8 cellular contexts compared by ENCODE assay signal in the genomic region with DNA sequence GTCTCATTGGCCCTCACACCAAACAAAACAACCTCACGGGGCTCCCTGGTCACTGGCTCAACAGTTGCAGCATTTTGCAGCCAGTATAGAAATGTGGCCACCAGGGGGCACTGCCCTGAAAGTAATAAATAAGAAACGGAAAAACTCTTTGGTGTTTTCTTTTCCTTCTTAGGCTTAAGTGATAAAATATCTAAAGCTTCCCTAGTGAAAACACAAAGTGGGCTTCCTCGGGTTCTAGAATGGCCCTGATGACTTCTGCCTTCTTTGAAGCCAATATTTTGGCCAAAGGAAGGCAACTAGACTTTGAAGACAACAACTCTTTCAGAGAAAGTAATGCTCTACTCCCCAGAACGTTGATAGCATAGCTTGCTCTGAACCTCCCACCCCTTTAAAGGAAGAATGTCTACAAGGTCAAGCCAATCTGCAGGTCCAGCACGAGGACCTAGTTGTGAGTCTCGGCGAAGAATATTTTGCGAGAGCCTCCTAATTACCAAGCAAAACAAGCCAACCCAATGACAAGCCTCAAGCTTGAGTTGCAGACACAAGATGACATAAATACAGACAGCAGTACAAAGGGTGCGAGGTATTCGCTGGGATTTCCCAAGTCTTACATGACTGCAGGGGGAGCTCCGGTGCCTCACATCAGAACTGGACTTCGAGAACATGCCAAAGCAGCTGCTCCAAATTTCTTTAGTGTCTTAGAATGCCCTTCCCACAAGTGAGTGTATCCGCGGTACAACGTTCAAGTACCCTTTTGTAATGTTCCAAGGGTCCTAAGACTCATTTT. TPM values are rescaled to one million over a fixed set of nuclear protein-coding genes. Genes with fewer than 3 reads are reported as not detected.
DNase-seq lines count a peak whose midpoint lies in the region; ATAC-seq, FAIRE-seq and TF ChIP-seq lines count a peak whose summit lies in the region.

No MANE protein-coding gene starts in this region.

- DNase-seq in ELF-1 (ENCODE audit: low read depth, low spot score), result peak; percentile 81
- DNase-seq in KBM-7, result peak; percentile 85
- DNase-seq in RWPE1 (ENCODE audit: low spot score), result no peak
- DNase-seq in activated effector memory CD4-positive, alpha-beta T cell treated with anti-CD3 and anti-CD28 coated beads, Interleukin-2, amount 50 U/mL, for 16 hours, result peak; percentile 92
- DNase-seq in frontal cortex (ENCODE audit: low spot score in 2 of 2), result peak; percentile 57 to 71
- DNase-seq in stromal cell of bone marrow (ENCODE audit: low read depth), result peak; percentile 64

- CTCF ChIA-PET in RWPE1 (lab: Yijun Ruan, JAX), result interaction anchor here (0.5 to 2.7 kb wide), 24 partner anchors 8 to 433 kb away, joined by 3 to 13 read pairs (median 4); no protein-coding TSS in a partner anchor

- in situ Hi-C loops in KBM-7 (cut with MboI; ENCODE audit: low pct_unique_long_range_greater_than_20kb, low sequenced_read_pairs), result no loop called here

- peak overlapping the region; percentile 96 to 97 for H3K4me3 ChIP-seq in neutrophil (ENCODE audit: low read depth in 1 of 2, low read length in 1 of 2)

- no peak for FAIRE-seq in frontal cortex (lab: Jason Lieb, UNC)

- peak; percentile 78 for TF ChIP-seq CTCF in RWPE1 (conservative IDR thresholded peaks at IDR 0.05; ENCODE audit: low read depth)
- TF ChIP-seq CTCF in neutrophil (IDR thresholded peaks at IDR 0.05), result peak; percentile 79

- H3K36me3 ChIP-seq in neutrophil, result peaks cover 4% of the 10 kb centered on the region

- POLR2A ChIA-PET in RWPE1 (lab: Yijun Ruan, JAX; ENCODE audit: low non-redundant PET), result interaction anchor here (1.1 kb wide), 1 partner anchor 11 kb away, joined by 8 read pairs; no protein-coding TSS in a partner anchor

- H3K27ac ChIP-seq in RWPE1, result peak overlapping the region; percentile 96
- peak overlapping the region; percentile 96 for H3K27ac ChIP-seq in neutrophil

- no peaks in the 10 kb centered on the region for H3K9me3 ChIP-seq in neutrophil

- ATAC-seq in GM19467 (IDR thresholded peaks at IDR 0.05; ENCODE audit: unreplicated experiment), result no peak

- no peaks in the 10 kb centered on the region for H3K27me3 ChIP-seq in neutrophil

- peaks cover 64 to 67% of the 10 kb centered on the region in 2 experiments for H3K4me1 ChIP-seq in neutrophil (ENCODE audit: control insufficient read depth in 1 of 2, insufficient read depth in 1 of 2, low read depth in 1 of 2, low read length in 1 of 2)

RNA-seq across cellular contexts. Expression of a gene that starts 2.6 kb away (rescaled TPM):
- total RNA-seq in frontal cortex, result 25.3 TPM
